Comparison of ENCODE assay signal across 16 cellular contexts in genomic region chr13:113084094-113084942, GRCh38. TPM values are rescaled to one million over a fixed set of nuclear protein-coding genes. Genes with fewer than 3 reads are reported as not detected.
DNase-seq lines count a peak whose midpoint lies in the region; ATAC-seq, FAIRE-seq and TF ChIP-seq lines count a peak whose summit lies in the region.
"Had no signal": no experiment of that assay in that cellular context is flagged by ENCODE, and none has a peak within 500 bp of the region (broad histone marks: within the 10 kb centered on the region; RNA-seq: fewer than 3 reads in every experiment).

No MANE protein-coding gene starts in this region.

- H3K4me3 ChIP-seq in BE2C (ENCODE audit: low read depth, low read length) (no peak overlapping the region), HFF-Myc (replicated peaks; ENCODE audit: low read depth, low read length) (no peak overlapping the region), choroid plexus epithelial cell (ENCODE audit: low read depth, low read length) (no peak overlapping the region), lower lobe of right lung (no peak overlapping the region)
- no peak overlapping the region for H3K4me3 ChIP-seq in CD4-positive, alpha-beta memory T cell (ENCODE audit: low read length in 2 of 2)
- H3K4me3 ChIP-seq: BLaER1, esophagus squamous epithelium, left lung, Peyer's patch, psoas muscle had no signal

- POLR2A ChIA-PET in CD4-positive, alpha-beta memory T cell (lab: Charles Lee; ENCODE audit: partially characterized antibody), result no interaction called here

- H3K36me3 ChIP-seq in BE2C, result no peaks in the 10 kb centered on the region
- H3K36me3 ChIP-seq in lower lobe of right lung, result peaks cover 23% of the 10 kb centered on the region
- H3K36me3 ChIP-seq in CD4-positive, alpha-beta memory T cell (ENCODE audit: insufficient read depth, low read length), result no peaks in the 10 kb centered on the region
- H3K36me3 ChIP-seq: BLaER1 had no signal

- H3K27me3 ChIP-seq in BE2C, result no peaks in the 10 kb centered on the region
- H3K27me3 ChIP-seq in lower lobe of right lung (ENCODE audit: low read depth), result no peaks in the 10 kb centered on the region
- H3K27me3 ChIP-seq in CD4-positive, alpha-beta memory T cell (ENCODE audit: insufficient read depth, low read length), result no peaks in the 10 kb centered on the region
- H3K27me3 ChIP-seq: esophagus squamous epithelium, left lung, Peyer's patch had no signal

- H3K9me3 ChIP-seq in BE2C (no peaks in the 10 kb centered on the region), lower lobe of right lung (no peaks in the 10 kb centered on the region)
- H3K9me3 ChIP-seq in CD4-positive, alpha-beta memory T cell (ENCODE audit: control insufficient read depth in 1 of 2, low read length in 2 of 2), result no peaks in the 10 kb centered on the region
- H3K9me3 ChIP-seq: BLaER1, esophagus squamous epithelium, left lung, Peyer's patch, psoas muscle had no signal

- no peak for FAIRE-seq in frontal cortex (lab: Jason Lieb, UNC)

- H3K27ac Mint-ChIP-seq in natural killer cell treated with Interleukin-12 subunit alpha and Interleukin-12 subunit beta and Interleukin-15 and Interleukin-18, amount 100 ng/mL, for 72 hours, result no peak overlapping the region
- no peak overlapping the region for H3K27ac Mint-ChIP-seq in CD4-positive, alpha-beta memory T cell
- H3K27ac Mint-ChIP-seq: dendritic cell treated with granulocyte-macrophage colony-stimulating factor and Interleukin-4, amounts not matched to agents 40 ng/mL and 50 ng/mL, for 4 days had no signal

- intact Hi-C loops in lower lobe of right lung (cut with DNase I), result no loop called here
- intact Hi-C loops in CD4-positive, alpha-beta memory T cell (cut with micrococcal nuclease), result no loop called here

- H3K27ac ChIP-seq in lower lobe of right lung, result no peak overlapping the region
- H3K27ac ChIP-seq in CD4-positive, alpha-beta memory T cell (ENCODE audit: low read depth, low read length), result no peak overlapping the region
- H3K27ac ChIP-seq: BLaER1, Peyer's patch, psoas muscle had no signal

- CTCF ChIA-PET in CD4-positive, alpha-beta memory T cell (lab: Charles Lee; ENCODE audit: partially characterized antibody), result no interaction called here

- no peaks in the 10 kb centered on the region for H3K27me3 Mint-ChIP-seq in natural killer cell treated with Interleukin-12 subunit alpha and Interleukin-12 subunit beta and Interleukin-15 and Interleukin-18, amount 100 ng/mL, for 72 hours
- H3K27me3 Mint-ChIP-seq in CD4-positive, alpha-beta memory T cell, result no peaks in the 10 kb centered on the region
- H3K27me3 Mint-ChIP-seq: dendritic cell treated with granulocyte-macrophage colony-stimulating factor and Interleukin-4, amounts not matched to agents 40 ng/mL and 50 ng/mL, for 4 days had no signal

- H3K4me1 ChIP-seq in BE2C, result no peaks in the 10 kb centered on the region
- no peaks in the 10 kb centered on the region for H3K4me1 ChIP-seq in lower lobe of right lung
- H3K4me1 ChIP-seq in CD4-positive, alpha-beta memory T cell (ENCODE audit: insufficient read depth, low read length), result no peaks in the 10 kb centered on the region
- H3K4me1 ChIP-seq: left lung, Peyer's patch, psoas muscle had no signal

- TF ChIP-seq CTCF in BE2C (IDR thresholded peaks at IDR 0.05; ENCODE audit: low read depth, low read length), result peak; percentile 44
- TF ChIP-seq CTCF in HFF-Myc (IDR thresholded peaks at IDR 0.05; ENCODE audit: low read depth, low read length, missing control alignments), result peak; percentile 5
- TF ChIP-seq CTCF in choroid plexus epithelial cell (conservative IDR thresholded peaks at IDR 0.05; ENCODE audit: low read depth, low read length), result peak; percentile 42
- no peak for TF ChIP-seq CTCF in lower lobe of right lung (IDR thresholded peaks at IDR 0.05)
- no peak for TF ChIP-seq CTCF in GM13977 (IDR thresholded peaks at IDR 0.05; ENCODE audit: extremely low read depth, insufficient read depth, missing control alignments)

- no peak for ATAC-seq in lower lobe of right lung
- ATAC-seq in natural killer cell treated with Interleukin-12 subunit alpha and Interleukin-12 subunit beta and Interleukin-15 and Interleukin-18, amount 100 ng/mL, for 72 hours, result no peak

- no peaks in the 10 kb centered on the region for H3K4me1 Mint-ChIP-seq in natural killer cell treated with Interleukin-12 subunit alpha and Interleukin-12 subunit beta and Interleukin-15 and Interleukin-18, amount 100 ng/mL, for 72 hours (ENCODE audit: low read depth in 2 of 2)
- no peaks in the 10 kb centered on the region for H3K4me1 Mint-ChIP-seq in CD4-positive, alpha-beta memory T cell

- H3K9me3 Mint-ChIP-seq in natural killer cell treated with Interleukin-12 subunit alpha and Interleukin-12 subunit beta and Interleukin-15 and Interleukin-18, amount 100 ng/mL, for 72 hours, result no peaks in the 10 kb centered on the region
- peaks cover 0 to 2% (median 0%) of the 10 kb centered on the region in 8 donors for H3K9me3 Mint-ChIP-seq in CD4-positive, alpha-beta memory T cell
- H3K9me3 Mint-ChIP-seq: dendritic cell treated with granulocyte-macrophage colony-stimulating factor and Interleukin-4, amounts not matched to agents 40 ng/mL and 50 ng/mL, for 4 days had no signal

- H3K4me3 Mint-ChIP-seq in natural killer cell treated with Interleukin-12 subunit alpha and Interleukin-12 subunit beta and Interleukin-15 and Interleukin-18, amount 100 ng/mL, for 72 hours, result no peak overlapping the region
- no peak overlapping the region for H3K4me3 Mint-ChIP-seq in CD4-positive, alpha-beta memory T cell
- H3K4me3 Mint-ChIP-seq: dendritic cell treated with granulocyte-macrophage colony-stimulating factor and Interleukin-4, amounts not matched to agents 40 ng/mL and 50 ng/mL, for 4 days had no signal

- in situ Hi-C loops in GM13977 (cut with MboI; ENCODE audit: low pct_unique_long_range_greater_than_20kb, low sequenced_read_pairs, unreplicated experiment), result no loop called here

- H3K36me3 Mint-ChIP-seq in natural killer cell treated with Interleukin-12 subunit alpha and Interleukin-12 subunit beta and Interleukin-15 and Interleukin-18, amount 100 ng/mL, for 72 hours, result no peaks in the 10 kb centered on the region
- peaks cover 0 to 9% of the 10 kb centered on the region in 2 donors for H3K36me3 Mint-ChIP-seq in CD4-positive, alpha-beta memory T cell

- no peak for DNase-seq in BE2C
- no peak for DNase-seq in HFF-Myc (ENCODE audit: extremely low read depth, low read depth)
- DNase-seq in choroid plexus epithelial cell (ENCODE audit: low read depth), result no peak
- peak; percentile 21 for DNase-seq in lower lobe of right lung
- no peak for DNase-seq in natural killer cell treated with Interleukin-12 subunit alpha and Interleukin-12 subunit beta and Interleukin-15 and Interleukin-18, amount 100 ng/mL, for 72 hours (ENCODE audit: low spot score)
- DNase-seq in GM13977 (ENCODE audit: low spot score), result no peak
- DNase-seq in frontal cortex (ENCODE audit: low spot score in 2 of 2), result no peak
- DNase-seq in CD4-positive, alpha-beta memory T cell, result no peak
- DNase-seq: esophagus squamous epithelium; NCI-H2081; Peyer's patch; stimulated activated CD4-positive, alpha-beta T cell treated with anti-CD3 and anti-CD28 coated beads, Interleukin-15, amount 100 ng/mL, for 24 hours had no signal

RNA-seq across cellular contexts. Expression of gene F7, which starts 21.3 kb away (rescaled TPM):
- 1.6 TPM for polyA plus RNA-seq in BE2C (2012; ENCODE audit: insufficient read depth, insufficient read length, low read depth)
- total RNA-seq in lower lobe of right lung (not detected), frontal cortex (0.82 TPM)
- total RNA-seq in natural killer cell treated with Interleukin-12 subunit alpha and Interleukin-12 subunit beta and Interleukin-15 and Interleukin-18, amount 100 ng/mL, for 72 hours, result not detected
- not detected for total RNA-seq in CD4-positive, alpha-beta memory T cell
- polyA plus RNA-seq in CD4-positive, alpha-beta memory T cell, result not detected
- total RNA-seq: esophagus squamous epithelium, left lung had no signal

RNA-seq across cellular contexts. Expression of gene F10, which starts 38.3 kb away (rescaled TPM):
- polyA plus RNA-seq in BE2C (2012; ENCODE audit: insufficient read depth, insufficient read length, low read depth), result 3.6 TPM
- total RNA-seq in lower lobe of right lung (8.9 TPM), frontal cortex (0.82 TPM)
- total RNA-seq in natural killer cell treated with Interleukin-12 subunit alpha and Interleukin-12 subunit beta and Interleukin-15 and Interleukin-18, amount 100 ng/mL, for 72 hours, result not detected
- total RNA-seq in CD4-positive, alpha-beta memory T cell, result not detected
- polyA plus RNA-seq in CD4-positive, alpha-beta memory T cell, result not detected

Comparison
In these comparisons a context has a peak if more than half of its experiments do, and no peak if none do; other contexts are left out.
1. CTCF ChIP-seq: peak in BE2C (single experiment), HFF-Myc (single experiment) and choroid plexus epithelial cell (single experiment); none in lower lobe of right lung (single experiment) and GM13977 (single experiment).